ENCODE assay signal across 19 cellular contexts in the genomic region with DNA sequence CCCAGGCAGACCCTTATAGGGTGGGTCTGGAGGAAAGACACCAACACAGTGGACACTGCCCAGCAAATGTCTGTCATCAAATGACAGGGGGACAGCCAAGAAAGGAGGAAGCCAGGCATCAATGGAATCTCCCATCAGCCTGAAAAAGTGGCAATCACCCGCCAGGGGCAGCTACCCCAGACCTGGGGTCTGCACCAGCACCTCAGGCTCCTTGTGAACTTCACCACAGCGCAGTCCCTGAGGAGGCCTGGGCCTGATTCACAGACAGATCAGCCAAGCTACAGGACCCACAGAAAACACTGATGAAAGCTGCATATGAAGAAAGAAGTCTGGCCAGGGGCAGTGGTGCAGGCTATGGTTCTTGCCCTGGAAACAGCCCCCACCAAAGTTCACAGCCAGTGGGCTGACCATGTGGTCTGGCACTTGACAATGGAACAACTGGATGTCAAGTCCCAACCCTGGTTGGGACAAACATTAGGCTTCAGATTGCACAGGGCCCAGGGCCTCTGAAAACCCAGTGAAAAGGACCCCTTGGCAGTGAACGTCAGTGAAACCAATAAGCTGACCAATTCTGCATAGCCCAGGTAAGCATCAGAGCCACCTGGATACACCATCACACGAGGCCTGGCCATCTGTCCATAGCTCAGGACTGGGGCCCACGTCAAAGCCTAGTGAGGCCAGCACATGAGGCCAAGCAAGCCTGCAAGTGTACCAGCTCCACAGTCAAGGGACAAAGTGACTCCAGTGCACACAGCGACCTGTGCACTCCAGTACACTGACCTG. TPM values are rescaled to one million over a fixed set of nuclear protein-coding genes. Genes with fewer than 3 reads are reported as not detected.
DNase-seq lines count a peak whose midpoint lies in the region; ATAC-seq and TF ChIP-seq lines count a peak whose summit lies in the region.
"Had no signal": no experiment of that assay in that cellular context is flagged by ENCODE, and none has a peak within 500 bp of the region (broad histone marks: within the 10 kb centered on the region; RNA-seq: fewer than 3 reads in every experiment).

No MANE protein-coding gene starts in this region.

- H3K4me1 ChIP-seq in SJCRH30 (peaks cover 47% of the 10 kb centered on the region), lower lobe of right lung (peaks cover 9% of the 10 kb centered on the region)
- H3K4me1 ChIP-seq: ascending aorta had no signal

- TF ChIP-seq CTCF in CD14-positive monocyte (IDR thresholded peaks at IDR 0.05) (no peak), lower lobe of right lung (IDR thresholded peaks at IDR 0.05) (no peak), GM10248 (IDR thresholded peaks at IDR 0.05; ENCODE audit: control extremely low read depth, extremely low read depth, low read depth, missing control alignments) (no peak)

- ATAC-seq in lower lobe of right lung = no peak
- ATAC-seq: activated T-helper 17 cell treated with anti-CD3 and anti-CD28 coated beads, Interleukin-2, amount 50 U/mL, for 72 hours had no signal

- peaks cover 6 to 9% (median 6%) of the 10 kb centered on the region in 3 donors for H3K27me3 Mint-ChIP-seq in CD14-positive monocyte (ENCODE audit: low read depth in 3 of 3)
- H3K27me3 Mint-ChIP-seq: activated T-helper 17 cell treated with anti-CD3 and anti-CD28 coated beads, Interleukin-2, amount 50 U/mL, for 72 hours had no signal

- no peak overlapping the region for H3K27ac Mint-ChIP-seq in CD14-positive monocyte
- H3K27ac Mint-ChIP-seq: CD4-positive, CD25-positive, alpha-beta regulatory T cell; dendritic cell treated with granulocyte-macrophage colony-stimulating factor and Interleukin-4, amounts not matched to agents 40 ng/mL and 50 ng/mL, for 4 days; naive B cell had no signal

- no peaks in the 10 kb centered on the region for H3K27me3 ChIP-seq in SJCRH30
- H3K27me3 ChIP-seq in lower lobe of right lung (ENCODE audit: low read depth) = no peaks in the 10 kb centered on the region
- H3K27me3 ChIP-seq: ascending aorta, hepatocyte had no signal

- H3K4me3 ChIP-seq in SJCRH30 = no peak overlapping the region
- no peak overlapping the region for H3K4me3 ChIP-seq in lower lobe of right lung
- H3K4me3 ChIP-seq: ascending aorta, hepatocyte, psoas muscle, tibial artery had no signal

- H3K9me3 Mint-ChIP-seq in CD14-positive monocyte = no peaks in the 10 kb centered on the region
- H3K9me3 Mint-ChIP-seq: activated T-helper 17 cell treated with anti-CD3 and anti-CD28 coated beads, Interleukin-2, amount 50 U/mL, for 72 hours; CD4-positive, CD25-positive, alpha-beta regulatory T cell; dendritic cell treated with granulocyte-macrophage colony-stimulating factor and Interleukin-4, amounts not matched to agents 40 ng/mL and 50 ng/mL, for 4 days; naive B cell had no signal

- intact Hi-C loops in CD14-positive monocyte (cut with micrococcal nuclease) (no loop called here), lower lobe of right lung (cut with DNase I) (no loop called here)

- H3K36me3 ChIP-seq in SJCRH30 (no peaks in the 10 kb centered on the region), lower lobe of right lung (no peaks in the 10 kb centered on the region)
- H3K36me3 ChIP-seq: ascending aorta, tibial artery had no signal

- CTCF ChIA-PET in GM10248 (lab: Yijun Ruan, JAX) = interaction anchor here (1.1 kb wide), 1 partner anchor 20 kb away, joined by 3 read pairs; no protein-coding TSS in a partner anchor

- no peaks in the 10 kb centered on the region for H3K4me1 Mint-ChIP-seq in CD14-positive monocyte
- H3K4me1 Mint-ChIP-seq: activated T-helper 17 cell treated with anti-CD3 and anti-CD28 coated beads, Interleukin-2, amount 50 U/mL, for 72 hours had no signal

- no peaks in the 10 kb centered on the region for H3K9me3 ChIP-seq in SJCRH30 (replicated peaks)
- H3K9me3 ChIP-seq in lower lobe of right lung = no peaks in the 10 kb centered on the region
- H3K9me3 ChIP-seq: ascending aorta, psoas muscle, tibial artery had no signal

- DNase-seq in CD14-positive monocyte (ENCODE audit: low spot score) (peak; percentile 37), SJCRH30 (no peak), lower lobe of right lung (peak; percentile 20), NCI-H1092 (lab: John Stamatoyannopoulos, UW) (no peak), GM10248 (ENCODE audit: extremely low spot score) (no peak)
- DNase-seq in stimulated activated CD4-positive, alpha-beta T cell treated with anti-CD3 and anti-CD28 coated beads, Interleukin-2, amount 100 ng/mL, for 24 hours = no peak
- DNase-seq: activated CD4-positive, alpha-beta T cell treated with anti-CD3 and anti-CD28 coated beads, Interleukin-2, amount 50 U/mL, for 1 hour; naive B cell; NK-92 treated with Interleukin-12 subunit alpha and Interleukin-12 subunit beta, amount 100 ng/mL, for 24 hours; T-helper 9 cell; tibial artery had no signal

- POLR2A ChIA-PET in GM10248 (lab: Yijun Ruan, JAX) = no interaction called here

- H3K27ac ChIP-seq in SJCRH30 = peak overlapping the region; percentile 72; the same call in 1 of the 2 replicates
- H3K27ac ChIP-seq in lower lobe of right lung = no peak overlapping the region
- H3K27ac ChIP-seq: ascending aorta, psoas muscle, tibial artery had no signal

- H3K4me3 Mint-ChIP-seq in CD14-positive monocyte = no peak overlapping the region
- H3K4me3 Mint-ChIP-seq: activated T-helper 17 cell treated with anti-CD3 and anti-CD28 coated beads, Interleukin-2, amount 50 U/mL, for 72 hours; CD4-positive, CD25-positive, alpha-beta regulatory T cell; dendritic cell treated with granulocyte-macrophage colony-stimulating factor and Interleukin-4, amounts not matched to agents 40 ng/mL and 50 ng/mL, for 4 days; naive B cell had no signal

- H3K36me3 Mint-ChIP-seq in CD14-positive monocyte = no peaks in the 10 kb centered on the region
- H3K36me3 Mint-ChIP-seq: CD4-positive, CD25-positive, alpha-beta regulatory T cell; naive B cell had no signal

RNA-seq across cellular contexts. Expression of gene ALS2CL, which starts 29.1 kb away (rescaled TPM):
- under 1 TPM; 0.38 to 0.55 TPM for polyA plus RNA-seq in CD14-positive monocyte
- 6.5 and 9.4 TPM in 2 replicates for total RNA-seq in SJCRH30 (2014; rRNA removed; shearing (Covaris generic))
- 59.7 TPM for total RNA-seq in lower lobe of right lung

RNA-seq across cellular contexts. Expression of gene TMIE, which starts 36.8 kb away (rescaled TPM):
- not detected for polyA plus RNA-seq in CD14-positive monocyte
- 0.08 and 0.10 TPM in 2 replicates for total RNA-seq in SJCRH30 (2014; rRNA removed; shearing (Covaris generic))
- total RNA-seq in lower lobe of right lung = 1.0 TPM

RNA-seq across cellular contexts. Expression of gene FAM240A, which starts 52.1 kb away (rescaled TPM):
- polyA plus RNA-seq in CD14-positive monocyte = not detected
- not detected in 2 replicates for total RNA-seq in SJCRH30 (2014; rRNA removed; shearing (Covaris generic))
- total RNA-seq in lower lobe of right lung = not detected
- total RNA-seq: activated T-helper 17 cell treated with anti-CD3 and anti-CD28 coated beads, Interleukin-2, amount 50 U/mL, for 72 hours; ascending aorta; CD4-positive, CD25-positive, alpha-beta regulatory T cell; hepatocyte; left colon had no signal
- polyA plus RNA-seq: CD4-positive, CD25-positive, alpha-beta regulatory T cell; esophagus; hepatocyte had no signal

RNA-seq across cellular contexts. Expression of gene PRSS50, which starts 53.3 kb away (rescaled TPM):
- not detected for polyA plus RNA-seq in CD14-positive monocyte
- not detected in 2 replicates for total RNA-seq in SJCRH30 (2014; rRNA removed; shearing (Covaris generic))
- total RNA-seq in lower lobe of right lung = 0.41 TPM
- total RNA-seq: ascending aorta; CD4-positive, CD25-positive, alpha-beta regulatory T cell; left colon had no signal
- polyA plus RNA-seq: CD4-positive, CD25-positive, alpha-beta regulatory T cell had no signal

Comparison
In these comparisons a context has a peak if more than half of its experiments do, and no peak if none do; other contexts are left out.
1. DNase-seq: peak in CD14-positive monocyte (single experiment) and lower lobe of right lung (single experiment); none in SJCRH30 (0 of 2), stimulated activated CD4-positive, alpha-beta T cell treated with anti-CD3 and anti-CD28 coated beads, Interleukin-2, amount 100 ng/mL, for 24 hours (0 of 2), NCI-H1092 (single experiment) and GM10248 (single experiment).